27 cellular contexts compared by ENCODE assay signal in the genomic region with DNA sequence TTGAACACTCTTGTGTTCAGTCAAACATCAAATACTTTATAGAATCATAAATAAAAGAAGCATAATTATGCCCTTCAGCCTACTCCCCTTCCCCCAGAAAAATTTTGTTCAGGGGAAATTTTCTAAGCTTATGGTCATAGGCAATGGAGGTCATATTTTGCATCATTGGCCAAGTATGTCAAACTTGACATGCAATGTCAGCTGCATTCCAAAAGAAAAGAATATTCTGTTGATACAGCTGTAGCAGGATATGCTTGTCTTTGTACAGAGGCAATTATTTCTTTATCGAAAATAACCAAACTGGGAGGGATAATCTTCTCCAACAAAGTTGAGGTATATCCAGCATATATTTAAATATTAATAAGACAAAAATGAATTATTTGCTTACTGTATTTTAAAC.
"Had no signal": no experiment of that assay in that cellular context is flagged by ENCODE, and none has a peak within 500 bp of the region (broad histone marks: within the 10 kb centered on the region; RNA-seq: fewer than 3 reads in every experiment).

No MANE protein-coding gene starts in this region.

- DNase-seq: activated CD4-positive, alpha-beta T cell treated with anti-CD3 and anti-CD28 coated beads, Interleukin-2, amount 10 ng/mL, durations not matched to agents 24 days and 14 days; activated CD4-positive, alpha-beta T cell treated with anti-CD3 and anti-CD28 coated beads, Interleukin-2, amount 50 U/mL, for 4 hours; activated CD4-positive, CD25-positive, alpha-beta regulatory T cell; activated CD8-positive, alpha-beta T cell treated with anti-CD3 and anti-CD28 coated beads for 36 hours; activated effector memory CD4-positive, alpha-beta T cell treated with anti-CD3 and anti-CD28 coated beads, Interleukin-2, amount 50 U/mL, for 16 hours; activated naive CD4-positive, alpha-beta T cell treated with Interleukin-2 at 50 U/mL for 16 hours; activated naive CD8-positive, alpha-beta T cell treated with anti-CD3 and anti-CD28 coated beads, Interleukin-2, amount 10 ng/mL, durations not matched to agents 7 days and 5 days; activated T-cell treated with anti-CD3 and anti-CD28 coated beads, Interleukin-2, amount 50 U/mL, for 1 hour; activated T-cell treated with anti-CD3 and anti-CD28 coated beads, Interleukin-2, amount 50 U/mL, for 72 hours; adrenal gland; NCI-H1105; NCI-H1417 treated with DMSO at 0.1 percent for 48 hours; NCI-H187 treated with DMSO at 0.1 percent for 48 hours; NCI-H2081; NCI-H2171 treated with DMSO at 0.1 percent for 48 hours; NCI-H2227 treated with DMSO at 0.1 percent for 48 hours; NCI-H446 treated with DMSO at 0.1 percent for 48 hours; NCI-H524; NCI-H69; RPMI8226; SIG-M5; T1000; WERI-Rb-1 had no signal

- H3K4me1 ChIP-seq: adrenal gland had no signal

- H3K27me3 ChIP-seq: adrenal gland, cardiac muscle cell had no signal

- H3K4me3 ChIP-seq: adrenal gland, cardiac muscle cell, SK-N-MC had no signal

- H3K9me3 ChIP-seq: adrenal gland had no signal

- H3K36me3 ChIP-seq: adrenal gland, cardiac muscle cell, WERI-Rb-1 had no signal

- H3K27ac ChIP-seq: adrenal gland, cardiac muscle cell, SK-N-MC, WERI-Rb-1 had no signal

- ATAC-seq: activated CD8-positive, alpha-beta T cell treated with anti-CD3 and anti-CD28 coated beads for 36 hours; activated T-cell treated with anti-CD3 and anti-CD28 coated beads, Interleukin-2, amount 50 U/mL, for 72 hours; activated T-helper 17 cell treated with anti-CD3 and anti-CD28 coated beads, Interleukin-2, amount 50 U/mL, for 72 hours; Panc1 had no signal
